Comparison of ENCODE assay signal across 8 cellular contexts in genomic region chr22:41301085-41302015, GRCh38. TPM values are rescaled to one million over a fixed set of nuclear protein-coding genes. Genes with fewer than 3 reads are reported as not detected.
DNase-seq lines count a peak whose midpoint lies in the region; ATAC-seq and TF ChIP-seq lines count a peak whose summit lies in the region.

Gene ZC3H7B, plus strand, starts transcription at chr22:41301525. Its CDS starts 19,136 bp downstream, at chr22:41320661.

- peak; percentile 57 for TF ChIP-seq CTCF in kidney epithelial cell (IDR thresholded peaks at IDR 0.05; ENCODE audit: insufficient read depth, low read length, poor library complexity, severe bottlenecking)

- peak within 1 kb of the TSS; percentile 70 for H3K4me3 ChIP-seq in kidney epithelial cell (ENCODE audit: low read depth, low read length)

- H3K27me3 ChIP-seq in kidney epithelial cell (ENCODE audit: control insufficient read depth, insufficient read depth, low read length), result no peaks in the 10 kb centered on the region

- H3K36me3 ChIP-seq in kidney epithelial cell (ENCODE audit: control insufficient read depth, insufficient read depth, low read length), result no peaks in the 10 kb centered on the region

- ATAC-seq in GM18873 (IDR thresholded peaks at IDR 0.05; ENCODE audit: low FRiP score, unreplicated experiment) (peak; percentile 68), HG03135 (IDR thresholded peaks at IDR 0.05; ENCODE audit: unreplicated experiment) (peak; percentile 92)

- DNase-seq in AG08396 (ENCODE audit: low spot score) (peak; percentile 95), NCI-H226 (peak; percentile 66), cerebellar cortex (ENCODE audit: low spot score) (peak; percentile 83), kidney epithelial cell (ENCODE audit: low read depth) (no peak)
- peak; percentile 80 for DNase-seq in activated CD4-positive, CD25-positive, alpha-beta regulatory T cell treated with anti-CD3 and anti-CD28 coated beads, Interleukin-2, amount 50 U/mL, for 72 hours
- DNase-seq in stimulated activated CD4-positive, alpha-beta T cell treated with anti-CD3 and anti-CD28 coated beads, Interleukin-15, amount 100 ng/mL, for 48 hours (ENCODE audit: low read depth in 2 of 2), result peak; percentile 61 to 74

RNA-seq across cellular contexts. Expression of gene ZC3H7B, which starts in this region (rescaled TPM):
- total RNA-seq in kidney epithelial cell, result 57.7 and 59.6 TPM in 2 replicates
